ENCODE assay signal across 5 cellular contexts in the genomic region with DNA sequence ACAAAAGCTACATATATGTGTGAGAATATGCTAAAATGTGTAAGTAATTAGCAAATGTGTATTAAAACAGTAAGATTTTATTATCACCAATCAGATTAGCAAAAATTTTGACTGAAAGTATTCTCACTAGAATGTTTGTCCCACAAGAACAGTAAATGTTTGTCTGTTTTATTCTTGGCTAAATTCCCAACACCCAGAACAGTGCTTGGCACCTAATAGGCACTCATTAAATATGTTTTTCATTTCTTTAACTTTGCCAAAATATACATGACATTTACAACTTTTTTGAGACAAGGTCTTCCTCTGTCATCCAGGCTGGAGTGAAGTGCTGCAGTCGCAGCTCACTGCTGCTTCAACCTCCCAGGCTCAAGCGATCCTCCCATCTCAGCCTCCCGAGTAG.
"Had no signal": no experiment of that assay in that cellular context is flagged by ENCODE, and none has a peak within 500 bp of the region (broad histone marks: within the 10 kb centered on the region; RNA-seq: fewer than 3 reads in every experiment).

No MANE protein-coding gene starts in this region.

- DNase-seq: IMR-90, KBM-7, KG1 had no signal

- H3K4me3 ChIP-seq: K562 had no signal

- H3K27ac ChIP-seq: HL-60 had no signal
